In the genomic region with DNA sequence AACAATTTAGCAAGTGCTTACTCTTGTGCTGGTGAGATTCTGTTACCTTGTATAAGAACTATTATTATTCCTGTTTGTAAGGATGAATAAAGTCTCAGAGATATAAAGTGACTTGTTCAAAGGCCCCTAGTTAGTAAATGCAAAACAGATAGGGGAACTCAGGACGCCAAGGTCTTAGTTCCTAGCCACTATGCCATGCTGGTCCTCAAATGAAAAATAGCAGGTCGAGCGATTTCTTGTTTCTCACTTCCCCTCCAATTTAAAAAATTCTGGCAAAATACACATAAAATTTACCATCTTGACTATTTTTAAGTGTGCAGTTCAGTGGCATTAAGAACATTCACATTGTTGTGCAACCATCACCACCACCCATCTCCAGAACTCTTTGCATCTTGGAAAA, we compare ENCODE assay signal across 8 cellular contexts. TPM values are rescaled to one million over a fixed set of nuclear protein-coding genes. Genes with fewer than 3 reads are reported as not detected.
DNase-seq lines count a peak whose midpoint lies in the region; ATAC-seq and TF ChIP-seq lines count a peak whose summit lies in the region.

No MANE protein-coding gene starts in this region.

- H3K36me3 Mint-ChIP-seq in MCF 10A (ENCODE audit: insufficient read depth, unreplicated experiment): peaks cover 11% of the 10 kb centered on the region
- H3K36me3 Mint-ChIP-seq in naive thymus-derived CD8-positive, alpha-beta T cell: peaks cover 0 to 26% (median 0%) of the 10 kb centered on the region in 3 donors

- H3K4me3 Mint-ChIP-seq in MCF 10A (ENCODE audit: unreplicated experiment): peak overlapping the region; percentile 93
- peak overlapping the region; percentile 71 to 99 (median 94) for H3K4me3 Mint-ChIP-seq in naive thymus-derived CD8-positive, alpha-beta T cell

- no peaks in the 10 kb centered on the region for H3K27me3 ChIP-seq in BE2C
- no peaks in the 10 kb centered on the region for H3K27me3 ChIP-seq in Karpas-422 (ENCODE audit: low read length)

- DNase-seq in BE2C: no peak
- DNase-seq in Karpas-422: peak; percentile 62
- DNase-seq in MCF 10A (ENCODE audit: unreplicated experiment): no peak
- no peak for DNase-seq in naive thymus-derived CD8-positive, alpha-beta T cell
- no peak for DNase-seq in stimulated activated CD4-positive, alpha-beta T cell treated with anti-CD3 and anti-CD28 coated beads, Interleukin-12 subunit alpha, Interleukin-12 subunit beta, amount 100 ng/mL, for 4 hours
- DNase-seq in HuH-7 (ENCODE audit: low spot score): no peak
- DNase-seq in left lobe of liver (ENCODE audit: low spot score): no peak
- DNase-seq in HT-29 (ENCODE audit: low spot score): no peak

- peak overlapping the region; percentile 39 for H3K27ac Mint-ChIP-seq in MCF 10A (ENCODE audit: low read depth, unreplicated experiment)
- peak overlapping the region; percentile 79 to 100 (median 98) for H3K27ac Mint-ChIP-seq in naive thymus-derived CD8-positive, alpha-beta T cell

- peak overlapping the region; percentile 84 for H3K9ac ChIP-seq in Karpas-422 (ENCODE audit: low read length)

- BruUV-seq in MCF 10A (replicated peaks; lab: Mats Ljungman, UMichigan): no TSS peak

- H3K27me3 Mint-ChIP-seq in MCF 10A (ENCODE audit: insufficient read depth, unreplicated experiment): no peaks in the 10 kb centered on the region
- peaks cover 0 to 2% (median 0%) of the 10 kb centered on the region in 5 donors for H3K27me3 Mint-ChIP-seq in naive thymus-derived CD8-positive, alpha-beta T cell

- POLR2A ChIA-PET in MCF 10A (lab: Yijun Ruan, JAX): interaction anchor here (0.6 to 7.2 kb wide), 6 partner anchors 13 to 25 kb away, joined by 3 to 148 read pairs (median 8); a partner anchor contains a TSS
- POLR2A ChIA-PET in naive thymus-derived CD8-positive, alpha-beta T cell (lab: Charles Lee): interaction anchor here (0.6 to 11.9 kb wide), 8 partner anchors 10 to 123 kb away, joined by 3 to 207 read pairs (median 8); a partner anchor contains a TSS

- peak overlapping the region; percentile 72 for H3K27ac ChIP-seq in Karpas-422 (ENCODE audit: low read length)

- H3K9me3 Mint-ChIP-seq in MCF 10A (ENCODE audit: unreplicated experiment): no peaks in the 10 kb centered on the region
- no peaks in the 10 kb centered on the region for H3K9me3 Mint-ChIP-seq in naive thymus-derived CD8-positive, alpha-beta T cell

- H3K4me1 Mint-ChIP-seq in MCF 10A (ENCODE audit: insufficient read depth, unreplicated experiment): peaks cover 24% of the 10 kb centered on the region
- H3K4me1 Mint-ChIP-seq in naive thymus-derived CD8-positive, alpha-beta T cell: peaks cover 10 to 67% (median 38%) of the 10 kb centered on the region in 4 donors

- peak overlapping the region; percentile 92 for H3K4me2 ChIP-seq in Karpas-422 (ENCODE audit: low read depth, low read length, poor library complexity, severe bottlenecking)

- H3K36me3 ChIP-seq in BE2C: peaks cover 4% of the 10 kb centered on the region; the same call in 1 of the 2 replicates
- no peaks in the 10 kb centered on the region for H3K36me3 ChIP-seq in Karpas-422 (ENCODE audit: insufficient read depth, low read length)

- H4K20me1 ChIP-seq in Karpas-422 (ENCODE audit: insufficient read depth, low read depth, low read length): no peaks in the 10 kb centered on the region

- H3K9me3 ChIP-seq in BE2C: no peaks in the 10 kb centered on the region
- no peaks in the 10 kb centered on the region for H3K9me3 ChIP-seq in Karpas-422 (ENCODE audit: low read length)

- CTCF ChIA-PET in MCF 10A (lab: Yijun Ruan, JAX): interaction anchor here (0.5 to 1.4 kb wide), 3 partner anchors 26 to 189 kb away, joined by 3 read pairs; no protein-coding TSS in a partner anchor

- H3K4me1 ChIP-seq in BE2C (no peaks in the 10 kb centered on the region), Karpas-422 (ENCODE audit: low read length) (peaks cover 20% of the 10 kb centered on the region)

- ATAC-seq in naive thymus-derived CD8-positive, alpha-beta T cell: no peak
- no peak for ATAC-seq in left lobe of liver

- H2AFZ ChIP-seq in Karpas-422 (ENCODE audit: low read length): no peak overlapping the region

- peaks cover 48% of the 10 kb centered on the region for H3K79me2 ChIP-seq in Karpas-422 (ENCODE audit: low read length)

- H3K4me3 ChIP-seq in BE2C (ENCODE audit: low read depth, low read length) (peak overlapping the region; percentile 97), Karpas-422 (ENCODE audit: low read length) (peak overlapping the region; percentile 91)

- intact Hi-C loops in MCF 10A (cut with micrococcal nuclease): no loop called here

- no peak for TF ChIP-seq CTCF in BE2C (IDR thresholded peaks at IDR 0.05; ENCODE audit: low read depth, low read length)
- TF ChIP-seq CTCF in MCF 10A (IDR thresholded peaks at IDR 0.05; ENCODE audit: unreplicated experiment): no peak

- no peaks in the 10 kb centered on the region for H3K9me2 ChIP-seq in Karpas-422 (replicated peaks; ENCODE audit: insufficient read depth, low read length)

RNA-seq across cellular contexts. Expression of a gene that starts 1.1 kb away (rescaled TPM):
- 236 TPM for polyA plus RNA-seq in BE2C (2012; ENCODE audit: insufficient read depth, insufficient read length, low read depth)
- total RNA-seq in Karpas-422 (2014; rRNA removed; shearing (Covaris generic); ENCODE audit: low replicate concordance): 45.1 and 81.4 TPM in 2 replicates
- total RNA-seq in MCF 10A (2022) (74.1 and 106 TPM in 2 replicates), left lobe of liver (101 TPM)
- 100 to 1,000 TPM; 179 to 182 TPM for total RNA-seq in naive thymus-derived CD8-positive, alpha-beta T cell
- polyA plus RNA-seq in naive thymus-derived CD8-positive, alpha-beta T cell: 100 to 1,000 TPM; 193 to 300 (median 261) TPM
- total RNA-seq in HT-29 (2014; rRNA removed; shearing (Covaris generic)): 117 and 146 TPM in 2 replicates

RNA-seq across cellular contexts. Expression of a gene that starts 12.3 kb away (rescaled TPM):
- 90.6 TPM for polyA plus RNA-seq in BE2C (2012; ENCODE audit: insufficient read depth, insufficient read length, low read depth)
- total RNA-seq in Karpas-422 (2014; rRNA removed; shearing (Covaris generic); ENCODE audit: low replicate concordance): 39.7 and 49.0 TPM in 2 replicates
- total RNA-seq in MCF 10A (2022) (71.6 and 97.4 TPM in 2 replicates), left lobe of liver (70.7 TPM)
- 100 to 1,000 TPM; 165 to 171 TPM for total RNA-seq in naive thymus-derived CD8-positive, alpha-beta T cell
- 100 to 1,000 TPM; 205 to 348 (median 344) TPM for polyA plus RNA-seq in naive thymus-derived CD8-positive, alpha-beta T cell
- total RNA-seq in HT-29 (2014; rRNA removed; shearing (Covaris generic)): 77.7 and 79.9 TPM in 2 replicates

RNA-seq across cellular contexts. Expression of a gene that starts 34.6 kb away (rescaled TPM):
- 188 TPM for polyA plus RNA-seq in BE2C (2012; ENCODE audit: insufficient read depth, insufficient read length, low read depth)
- total RNA-seq in Karpas-422 (2014; rRNA removed; shearing (Covaris generic); ENCODE audit: low replicate concordance): 1.9 and 4.6 TPM in 2 replicates
- total RNA-seq in MCF 10A (2022): 107 and 108 TPM in 2 replicates
- total RNA-seq in naive thymus-derived CD8-positive, alpha-beta T cell: 10 to 100 TPM; 19.9 to 23.0 TPM
- 10 to 100 TPM; 32.2 to 35.0 (median 33.5) TPM for polyA plus RNA-seq in naive thymus-derived CD8-positive, alpha-beta T cell
- 28.2 TPM for total RNA-seq in left lobe of liver
- total RNA-seq in HT-29 (2014; rRNA removed; shearing (Covaris generic)): 296 and 305 TPM in 2 replicates

RNA-seq across cellular contexts. Expression of a gene that starts 41.4 kb away (rescaled TPM):
- polyA plus RNA-seq in BE2C (2012; ENCODE audit: insufficient read depth, insufficient read length, low read depth): 947 TPM
- 230 and 370 TPM in 2 replicates for total RNA-seq in Karpas-422 (2014; rRNA removed; shearing (Covaris generic); ENCODE audit: low replicate concordance)
- total RNA-seq in MCF 10A (2022) (153 and 165 TPM in 2 replicates), left lobe of liver (134 TPM)
- total RNA-seq in naive thymus-derived CD8-positive, alpha-beta T cell: 10 to 100 TPM; 61.6 to 64.6 TPM
- polyA plus RNA-seq in naive thymus-derived CD8-positive, alpha-beta T cell: 100 to 1,000 TPM; 209 to 236 (median 230) TPM
- total RNA-seq in HT-29 (2014; rRNA removed; shearing (Covaris generic)): 482 and 492 TPM in 2 replicates

RNA-seq across cellular contexts. Expression of a gene that starts 52.4 kb away (rescaled TPM):
- not detected for polyA plus RNA-seq in BE2C (2012; ENCODE audit: insufficient read depth, insufficient read length, low read depth)
- total RNA-seq in Karpas-422 (2014; rRNA removed; shearing (Covaris generic); ENCODE audit: low replicate concordance): 7.4 and 17.6 TPM in 2 replicates
- total RNA-seq in MCF 10A (2022) (not detected in 2 replicates), left lobe of liver (not detected)
- total RNA-seq in naive thymus-derived CD8-positive, alpha-beta T cell: 1 to 10 TPM; 4.0 to 4.3 TPM
- not detected for polyA plus RNA-seq in naive thymus-derived CD8-positive, alpha-beta T cell
- not detected in 2 replicates for total RNA-seq in HT-29 (2014; rRNA removed; shearing (Covaris generic))
